Comparison of ENCODE assay signal across 8 cellular contexts in the genomic region with DNA sequence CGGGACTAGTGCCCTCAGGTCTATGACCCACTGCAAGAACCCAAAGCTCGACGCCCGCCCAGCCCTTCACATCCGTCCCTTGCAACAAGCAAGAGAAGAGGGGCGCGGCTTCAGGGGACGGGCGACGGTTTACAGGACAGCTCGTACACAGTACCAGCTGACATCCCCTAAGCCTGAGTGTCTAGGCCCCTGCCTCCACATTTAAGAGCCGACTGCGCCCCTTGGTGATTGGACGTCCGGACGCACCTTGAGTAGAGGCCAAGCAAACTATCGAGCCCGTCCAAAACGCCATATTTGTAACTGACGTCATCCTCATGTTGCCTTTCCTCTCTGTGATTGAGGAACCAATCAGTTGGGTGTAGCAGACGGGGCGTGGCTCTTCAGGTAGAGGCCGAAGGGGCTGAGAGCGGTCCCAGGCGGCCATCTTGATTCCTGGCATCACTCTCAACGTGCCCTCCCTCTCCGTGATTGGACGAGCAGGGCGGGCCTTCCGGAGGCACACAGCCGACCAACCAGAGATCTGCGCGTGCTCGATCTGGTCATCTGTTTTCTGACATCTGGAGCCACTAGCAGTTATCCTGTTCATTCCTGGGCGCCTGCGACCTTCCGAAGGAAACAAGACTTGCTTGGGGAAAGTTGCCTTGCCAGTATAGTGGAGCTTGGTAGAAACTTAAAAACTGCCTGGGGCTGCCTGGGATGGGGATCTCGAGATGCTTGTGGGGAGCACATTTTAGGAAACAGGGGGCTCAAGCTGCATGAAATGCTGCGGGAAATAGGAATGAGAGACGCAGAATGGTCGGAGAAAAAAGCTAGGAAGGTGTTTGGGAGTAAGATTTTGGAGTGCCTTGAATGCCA. TPM values are rescaled to one million over a fixed set of nuclear protein-coding genes. Genes with fewer than 3 reads are reported as not detected.
DNase-seq lines count a peak whose midpoint lies in the region; ATAC-seq and TF ChIP-seq lines count a peak whose summit lies in the region.

No MANE protein-coding gene starts in this region.

- H3K9ac ChIP-seq in DND-41 (ENCODE audit: low read depth, low read length): peak overlapping the region; percentile 72

- H3K4me2 ChIP-seq in DND-41 (ENCODE audit: insufficient read depth, low read length): peak overlapping the region; percentile 96

- peaks cover 26% of the 10 kb centered on the region for H3K79me2 ChIP-seq in DND-41 (ENCODE audit: insufficient read depth, low read length)

- peaks cover 40% of the 10 kb centered on the region for H3K4me1 ChIP-seq in DND-41 (ENCODE audit: insufficient read depth, low read length)
- H3K4me1 ChIP-seq in Peyer's patch: peaks cover under 1 to 14% (median 4%) of the 10 kb centered on the region in 4 donors
- H3K4me1 ChIP-seq in esophagus squamous epithelium: peaks cover 7 to 37% (median 18%) of the 10 kb centered on the region in 3 donors
- H3K4me1 ChIP-seq in muscle layer of duodenum (ENCODE audit: control insufficient read depth in 1 of 2, insufficient read depth in 2 of 2, low read length in 2 of 2): peaks cover 1 to 27% of the 10 kb centered on the region in 2 donors

- TF ChIP-seq CTCF in DND-41 (IDR thresholded peaks at IDR 0.05; ENCODE audit: borderline replicate concordance, extremely low read depth, low read length, poor library complexity, severe bottlenecking) (no peak), Peyer's patch (IDR thresholded peaks at IDR 0.05) (no peak), esophagus squamous epithelium (IDR thresholded peaks at IDR 0.05) (peak in 1 of 6 experiments; percentile 7)

- ATAC-seq in DND-41 (ENCODE audit: insufficient read depth, low read depth): peak; percentile 92
- ATAC-seq in GM21825 (IDR thresholded peaks at IDR 0.05; ENCODE audit: unreplicated experiment): peak; percentile 95

- H3K9me3 ChIP-seq in DND-41 (ENCODE audit: insufficient read depth, low read length, severe bottlenecking) (no peaks in the 10 kb centered on the region), KOPT-K1 (ENCODE audit: insufficient read depth, low read length, poor library complexity, severe bottlenecking) (no peaks in the 10 kb centered on the region), Peyer's patch (no peaks in the 10 kb centered on the region), esophagus squamous epithelium (no peaks in the 10 kb centered on the region), muscle layer of duodenum (ENCODE audit: control insufficient read depth in 1 of 2, low read length in 2 of 2) (no peaks in the 10 kb centered on the region)

- peaks cover 8% of the 10 kb centered on the region for H4K20me1 ChIP-seq in DND-41 (ENCODE audit: insufficient read depth, low read length)

- peak; percentile 98 for DNase-seq in DND-41
- peak; percentile 98 to 99 (median 99) for DNase-seq in Peyer's patch
- DNase-seq in activated T-helper 1 cell treated with Interleukin-2 at 50 U/mL for 16 hours (ENCODE audit: low read depth): peak; percentile 92
- DNase-seq in esophagus squamous epithelium (lab: John Stamatoyannopoulos, UW): peak; percentile 94
- DNase-seq in stimulated activated CD8-positive, alpha-beta memory T cell treated with anti-CD3 and anti-CD28 coated beads, Interleukin-7, amount 100 ng/mL, for 24 hours (ENCODE audit: low read depth): peak; percentile 88

- H3K4me3 ChIP-seq in DND-41 (ENCODE audit: low read depth in 1 of 2, low read length in 2 of 2): peak overlapping the region; percentile 48 to 90
- peak overlapping the region; percentile 54 to 67 (median 61) for H3K4me3 ChIP-seq in Peyer's patch
- H3K4me3 ChIP-seq in esophagus squamous epithelium: peak overlapping the region; percentile 59 to 84 (median 73)
- peak overlapping the region; percentile 73 to 80 for H3K4me3 ChIP-seq in muscle layer of duodenum (ENCODE audit: low read depth in 1 of 2, low read length in 2 of 2)

- peak overlapping the region; percentile 83 for H3K27ac ChIP-seq in DND-41 (ENCODE audit: low read length)
- H3K27ac ChIP-seq in KOPT-K1 (ENCODE audit: low read depth, low read length, poor library complexity, severe bottlenecking): peak overlapping the region; percentile 58
- peak overlapping the region; percentile 83 to 94 (median 92) for H3K27ac ChIP-seq in Peyer's patch
- peak overlapping the region; percentile 92 to 98 (median 95) for H3K27ac ChIP-seq in esophagus squamous epithelium
- peak overlapping the region; percentile 93 for H3K27ac ChIP-seq in muscle layer of duodenum (ENCODE audit: low read length)

- WGBS in esophagus squamous epithelium, 2 donors: 0% methylated on average over 7 to 18 of the region's 41 CpGs

- peaks cover 9% of the 10 kb centered on the region for H3K36me3 ChIP-seq in DND-41 (ENCODE audit: insufficient read depth, low read length)
- H3K36me3 ChIP-seq in KOPT-K1 (ENCODE audit: insufficient read depth, low read length): peaks cover 2% of the 10 kb centered on the region; the same call in 1 of the 2 replicates
- peaks cover 0 to under 1% (median 0%) of the 10 kb centered on the region in 3 donors for H3K36me3 ChIP-seq in Peyer's patch
- H3K36me3 ChIP-seq in esophagus squamous epithelium: peaks cover 0 to 2% (median under 1%) of the 10 kb centered on the region in 3 donors
- H3K36me3 ChIP-seq in muscle layer of duodenum (ENCODE audit: control insufficient read depth in 1 of 2, insufficient read depth in 2 of 2, low read length in 2 of 2): peaks cover 0 to 12% of the 10 kb centered on the region in 2 donors

- intact Hi-C loops in esophagus squamous epithelium (cut with DNase I): no loop called here

- H2AFZ ChIP-seq in DND-41 (ENCODE audit: low read depth, low read length): peak overlapping the region; percentile 96

- TF ChIP-seq POLR2A in Peyer's patch (IDR thresholded peaks at IDR 0.05) (peak; percentile 41 to 57), esophagus squamous epithelium (IDR thresholded peaks at IDR 0.05) (peak in 2 of 4 donors; percentile 36 to 66)

- H3K27me3 ChIP-seq in DND-41 (ENCODE audit: insufficient read depth, low read length, poor library complexity) (no peaks in the 10 kb centered on the region), Peyer's patch (no peaks in the 10 kb centered on the region), esophagus squamous epithelium (no peaks in the 10 kb centered on the region), muscle layer of duodenum (ENCODE audit: low read depth, low read length) (no peaks in the 10 kb centered on the region)

RNA-seq across cellular contexts. Expression of a gene that starts 4.0 kb away (rescaled TPM):
- total RNA-seq in Peyer's patch: 100 to 1,000 TPM; 102 to 406 (median 172) TPM
- 100 to 1,000 TPM; 333 to 488 (median 431) TPM for total RNA-seq in esophagus squamous epithelium

RNA-seq across cellular contexts. Expression of a gene that starts 23.8 kb away (rescaled TPM):
- total RNA-seq in Peyer's patch (10 to 100 TPM in 3 of 4 donors, 1 to 10 TPM in 1; 5.1 to 14.9 (median 12.8) TPM), esophagus squamous epithelium (1 to 10 TPM; 1.9 to 9.4 (median 3.9) TPM)

RNA-seq across cellular contexts. Expression of a gene that starts 52.7 kb away (rescaled TPM):
- total RNA-seq in Peyer's patch (1 to 10 TPM; 4.4 to 6.7 (median 5.6) TPM), esophagus squamous epithelium (1 to 10 TPM in 1 of 4 donors, under 1 TPM in 2, not detected in 1; 0.26 to 1.3 (median 0.56) TPM)

Comparison
In these comparisons a context has a peak if more than half of its experiments do, and no peak if none do; other contexts are left out.
1. Peak in every context shown above with its lines: DNase-seq, ATAC-seq, H3K4me3 ChIP-seq and H3K27ac ChIP-seq.